Comparison of ENCODE assay signal across 25 cellular contexts in genomic region chr17:61364463-61364846, GRCh38.
"Had no signal": no experiment of that assay in that cellular context is flagged by ENCODE, and none has a peak within 500 bp of the region (broad histone marks: within the 10 kb centered on the region; RNA-seq: fewer than 3 reads in every experiment).

No MANE protein-coding gene starts in this region.

- H3K27ac ChIP-seq: stomach, suprapubic skin, testis, thoracic aorta, thyroid gland, tibial artery, tibial nerve, transverse colon, upper lobe of left lung, upper lobe of right lung, uterus, vagina had no signal

- H3K4me1 ChIP-seq: suprapubic skin, testis, tibial nerve, transverse colon, upper lobe of left lung, upper lobe of right lung, uterus had no signal

- H3K27me3 ChIP-seq: stomach, suprapubic skin, testis, thyroid gland, tibial artery, tibial nerve, transverse colon, upper lobe of left lung, upper lobe of right lung, uterus, vagina had no signal

- H3K4me3 ChIP-seq: stomach, suprapubic skin, testis, thoracic aorta, thyroid gland, tibial artery, tibial nerve, transverse colon, upper lobe of left lung, upper lobe of right lung, uterus, vagina had no signal

- H3K9me3 ChIP-seq: stomach, suprapubic skin, testis, thoracic aorta, thyroid gland, tibial artery, tibial nerve, transverse colon, upper lobe of left lung, upper lobe of right lung, uterus, vagina had no signal

- H3K36me3 ChIP-seq: thoracic aorta, thyroid gland, transverse colon, upper lobe of left lung, upper lobe of right lung, uterus, vagina had no signal

- ATAC-seq: stimulated activated effector memory CD8-positive, alpha-beta T cell treated with anti-CD3 and anti-CD28 coated beads, Interleukin-12 subunit alpha, Interleukin-12 subunit beta, amount 100 ng/mL, for 72 hours; stimulated activated memory B cell treated with anti-CD40 and anti-IgM and Interleukin-4, amounts not matched to agents 10 μg/mL and 1 μg/mL and 100 μg/mL, for 72 hours; stimulated activated naive B cell treated with anti-CD40 and anti-IgM and Interleukin-4, amounts not matched to agents 10 μg/mL and 1 μg/mL and 100 μg/mL, for 72 hours; stimulated activated naive CD8-positive, alpha-beta T cell treated with anti-CD3 and anti-CD28 coated beads, Interleukin-15, amount 100 ng/mL, for 72 hours; stimulated activated naive CD8-positive, alpha-beta T cell treated with anti-CD3 and anti-CD28 coated beads, Interleukin-15, Interleukin-2, amounts not matched to agents 100 U/mL and 50 U/mL, for 24 hours; upper lobe of right lung had no signal

- DNase-seq: stimulated activated CD4-positive, alpha-beta T cell treated with anti-CD3 and anti-CD28 coated beads, Interleukin-2, amount 100 ng/mL, for 48 hours; stimulated activated CD4-positive, alpha-beta T cell treated with anti-CD3 and anti-CD28 coated beads, Interleukin-4, amount 100 ng/mL, for 1 hour; stimulated activated CD4-positive, alpha-beta T cell treated with anti-CD3 and anti-CD28 coated beads, Interleukin-4, amount 100 ng/mL, for 24 hours; stimulated activated CD4-positive, alpha-beta T cell treated with anti-CD3 and anti-CD28 coated beads, Interleukin-4, amount 100 ng/mL, for 4 hours; stimulated activated CD8-positive, alpha-beta memory T cell treated with anti-CD3 and anti-CD28 coated beads, Interleukin-4, amount 100 ng/mL, for 48 hours; stimulated activated naive B cell treated with anti-CD40 and anti-IgM and Interleukin-4, amounts not matched to agents 10 μg/mL and 1 μg/mL and 100 μg/mL, for 72 hours; stimulated activated naive CD4-positive, alpha-beta T cell treated with Interleukin-2 at 50 U/mL for 16 hours; stimulated activated naive CD8-positive, alpha-beta T cell treated with anti-CD3 and anti-CD28 coated beads, Interleukin-15, amount 100 ng/mL, for 72 hours; stimulated activated naive CD8-positive, alpha-beta T cell treated with anti-CD3 and anti-CD28 coated beads, Interleukin-15, Interleukin-2, amounts not matched to agents 100 U/mL and 50 U/mL, for 24 hours; stomach; substantia nigra; testis; thyroid gland; tibial artery; transverse colon; trophoblast cell; upper lobe of left lung; upper lobe of right lung; uterus had no signal
